ENCODE assay signal across 2 cellular contexts in genomic region chr1:52901384-52901783, GRCh38.
A peak's percentile ranks its signal among the peaks of the same experiment; 100 is the strongest.
TF ChIP-seq lines count a peak whose summit lies in the region.

No MANE protein-coding gene starts in this region.

TF ChIP-seq in HCT116, 20 proteins besides CTCF, POLR2A, EP300 and RAD21:
- TF ChIP-seq MAX (IDR thresholded peaks at IDR 0.05) (no peak), YY1 (IDR thresholded peaks at IDR 0.05; ENCODE audit: extremely low read depth, insufficient replicate concordance, low read depth, low read length) (no peak), CBX3 (IDR thresholded peaks at IDR 0.05; ENCODE audit: low read depth) (no peak), CEBPB (IDR thresholded peaks at IDR 0.05; ENCODE audit: low read depth) (no peak), EGR1 (IDR thresholded peaks at IDR 0.05; ENCODE audit: low read depth) (no peak; the same call in 1 of the 2 replicates), ZNF274 (IDR thresholded peaks at IDR 0.05; ENCODE audit: low read depth, low read length) (no peak), ELF1 (IDR thresholded peaks at IDR 0.05; ENCODE audit: borderline replicate concordance, low read depth) (no peak), FOSL1 (IDR thresholded peaks at IDR 0.05; ENCODE audit: low read depth) (no peak)
- TF ChIP-seq, protein P1, sequence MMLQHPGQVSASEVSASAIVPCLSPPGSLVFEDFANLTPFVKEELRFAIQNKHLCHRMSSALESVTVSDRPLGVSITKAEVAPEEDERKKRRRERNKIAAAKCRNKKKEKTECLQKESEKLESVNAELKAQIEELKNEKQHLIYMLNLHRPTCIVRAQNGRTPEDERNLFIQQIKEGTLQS (IDR thresholded peaks at IDR 0.05) = no peak
- TF ChIP-seq, protein P2, sequence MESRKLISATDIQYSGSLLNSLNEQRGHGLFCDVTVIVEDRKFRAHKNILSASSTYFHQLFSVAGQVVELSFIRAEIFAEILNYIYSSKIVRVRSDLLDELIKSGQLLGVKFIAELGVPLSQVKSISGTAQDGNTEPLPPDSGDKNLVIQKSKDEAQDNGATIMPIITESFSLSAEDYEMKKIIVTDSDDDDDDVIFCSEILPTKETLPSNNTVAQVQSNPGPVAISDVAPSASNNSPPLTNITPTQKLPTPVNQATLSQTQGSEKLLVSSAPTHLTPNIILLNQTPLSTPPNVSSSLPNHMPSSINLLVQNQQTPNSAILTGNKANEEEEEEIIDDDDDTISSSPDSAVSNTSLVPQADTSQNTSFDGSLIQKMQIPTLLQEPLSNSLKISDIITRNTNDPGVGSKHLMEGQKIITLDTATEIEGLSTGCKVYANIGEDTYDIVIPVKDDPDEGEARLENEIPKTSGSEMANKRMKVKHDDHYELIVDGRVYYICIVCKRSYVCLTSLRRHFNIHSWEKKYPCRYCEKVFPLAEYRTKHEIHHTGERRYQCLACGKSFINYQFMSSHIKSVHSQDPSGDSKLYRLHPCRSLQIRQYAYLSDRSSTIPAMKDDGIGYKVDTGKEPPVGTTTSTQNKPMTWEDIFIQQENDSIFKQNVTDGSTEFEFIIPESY (IDR thresholded peaks at IDR 0.05; ENCODE audit: extremely low read depth, insufficient replicate concordance, low read length) = no peak

TF ChIP-seq in HepG2, 621 proteins besides CTCF, POLR2A, EP300 and RAD21:
- TF ChIP-seq ZNF674 (CRISPR knock-in tag; IDR thresholded peaks at IDR 0.05; ENCODE audit: low read depth) (no peak), KDM4B (CRISPR knock-in tag; IDR thresholded peaks at IDR 0.05) (no peak), ZKSCAN1 (IDR thresholded peaks at IDR 0.05; ENCODE audit: low read length) (no peak), STAG1 (CRISPR knock-in tag; IDR thresholded peaks at IDR 0.05) (0 out of 2 replicates have a peak, but pooled peaks have one; percentile 19)
